Comparison of ENCODE assay signal across 9 cellular contexts in genomic region chr5:33300209-33300742, GRCh38.
DNase-seq lines count a peak whose midpoint lies in the region; ATAC-seq lines count a peak whose summit lies in the region.
"Had no signal": no experiment of that assay in that cellular context is flagged by ENCODE, and none has a peak within 500 bp of the region (broad histone marks: within the 10 kb centered on the region; RNA-seq: fewer than 3 reads in every experiment).

No MANE protein-coding gene starts in this region.

- H3K27ac ChIP-seq in ACC112 (ENCODE audit: low read depth, low read length): peak overlapping the region; percentile 76
- H3K27ac ChIP-seq in rectal smooth muscle tissue (ENCODE audit: low read depth, low read length): peak overlapping the region; percentile 74

- H3K27ac Mint-ChIP-seq in effector memory CD8-positive, alpha-beta T cell: no peak overlapping the region
- no peak overlapping the region for H3K27ac Mint-ChIP-seq in activated CD4-positive, alpha-beta T cell treated with anti-CD3 and anti-CD28 coated beads, Interleukin-2, amount 10 ng/mL, durations not matched to agents 7 days and 5 days
- H3K27ac Mint-ChIP-seq: naive thymus-derived CD8-positive, alpha-beta T cell had no signal

- POLR2A ChIA-PET in activated CD4-positive, alpha-beta T cell treated with anti-CD3 and anti-CD28 coated beads, Interleukin-2, amount 10 ng/mL, durations not matched to agents 7 days and 5 days (lab: Charles Lee): no interaction called here

- H3K4me3 Mint-ChIP-seq in effector memory CD8-positive, alpha-beta T cell: no peak overlapping the region
- H3K4me3 Mint-ChIP-seq in activated CD4-positive, alpha-beta T cell treated with anti-CD3 and anti-CD28 coated beads, Interleukin-2, amount 10 ng/mL, durations not matched to agents 7 days and 5 days: no peak overlapping the region
- H3K4me3 Mint-ChIP-seq: naive thymus-derived CD8-positive, alpha-beta T cell had no signal

- H3K79me2 ChIP-seq in ACC112 (ENCODE audit: control insufficient read depth, insufficient read depth, low read length, unreplicated experiment): no peaks in the 10 kb centered on the region

- H3K4me1 ChIP-seq in ACC112 (ENCODE audit: control insufficient read depth, insufficient read depth, low read length, unreplicated experiment) (peaks cover 20% of the 10 kb centered on the region), adipocyte (ENCODE audit: control insufficient read depth, insufficient read depth, low read length) (peaks cover 20% of the 10 kb centered on the region), rectal smooth muscle tissue (ENCODE audit: control insufficient read depth, insufficient read depth, low read length) (peaks cover 12% of the 10 kb centered on the region)

- CTCF ChIA-PET in activated CD4-positive, alpha-beta T cell treated with anti-CD3 and anti-CD28 coated beads, Interleukin-2, amount 10 ng/mL, durations not matched to agents 7 days and 5 days (lab: Charles Lee): no interaction called here

- ATAC-seq in GM19395 (IDR thresholded peaks at IDR 0.05; ENCODE audit: unreplicated experiment) (peak; percentile 92), HG03342 (IDR thresholded peaks at IDR 0.05; ENCODE audit: unreplicated experiment) (peak; percentile 75)
- no peak for ATAC-seq in effector memory CD8-positive, alpha-beta T cell (replicated peaks)
- ATAC-seq: naive thymus-derived CD8-positive, alpha-beta T cell had no signal

- H2AFZ ChIP-seq in ACC112 (ENCODE audit: low read length, unreplicated experiment): peak overlapping the region; percentile 77

- H3K9me3 ChIP-seq in adipocyte (ENCODE audit: control insufficient read depth, low read length): peaks cover 4% of the 10 kb centered on the region

- H3K36me3 Mint-ChIP-seq in effector memory CD8-positive, alpha-beta T cell (ENCODE audit: insufficient read depth): no peaks in the 10 kb centered on the region
- no peaks in the 10 kb centered on the region for H3K36me3 Mint-ChIP-seq in activated CD4-positive, alpha-beta T cell treated with anti-CD3 and anti-CD28 coated beads, Interleukin-2, amount 10 ng/mL, durations not matched to agents 7 days and 5 days (ENCODE audit: low read depth)
- H3K36me3 Mint-ChIP-seq: naive thymus-derived CD8-positive, alpha-beta T cell had no signal

- H3K9ac ChIP-seq in adipocyte (ENCODE audit: low read length) (peak overlapping the region; percentile 67), rectal smooth muscle tissue (ENCODE audit: low read length) (no peak overlapping the region)

- H3K27me3 Mint-ChIP-seq in effector memory CD8-positive, alpha-beta T cell: no peaks in the 10 kb centered on the region
- H3K27me3 Mint-ChIP-seq in activated CD4-positive, alpha-beta T cell treated with anti-CD3 and anti-CD28 coated beads, Interleukin-2, amount 10 ng/mL, durations not matched to agents 7 days and 5 days: no peaks in the 10 kb centered on the region

- H3K36me3 ChIP-seq in ACC112 (ENCODE audit: insufficient read depth, low read length) (no peaks in the 10 kb centered on the region), adipocyte (ENCODE audit: control insufficient read depth, insufficient read depth, low read length, severe bottlenecking) (no peaks in the 10 kb centered on the region), rectal smooth muscle tissue (ENCODE audit: control insufficient read depth, insufficient read depth, low read length) (no peaks in the 10 kb centered on the region)

- no peaks in the 10 kb centered on the region for H3K27me3 ChIP-seq in ACC112 (ENCODE audit: insufficient read depth, low read length)
- H3K27me3 ChIP-seq in adipocyte (replicated peaks; ENCODE audit: control insufficient read depth, insufficient read depth, low read length): no peaks in the 10 kb centered on the region
- H3K27me3 ChIP-seq in rectal smooth muscle tissue (ENCODE audit: control insufficient read depth, insufficient read depth, low read length): no peaks in the 10 kb centered on the region

- H3K4me3 ChIP-seq in ACC112 (ENCODE audit: low read depth, low read length) (peak overlapping the region; percentile 37), adipocyte (ENCODE audit: low read length) (no peak overlapping the region), rectal smooth muscle tissue (ENCODE audit: low read length) (no peak overlapping the region)

- no peaks in the 10 kb centered on the region for H3K9me3 Mint-ChIP-seq in effector memory CD8-positive, alpha-beta T cell
- H3K9me3 Mint-ChIP-seq in activated CD4-positive, alpha-beta T cell treated with anti-CD3 and anti-CD28 coated beads, Interleukin-2, amount 10 ng/mL, durations not matched to agents 7 days and 5 days: no peaks in the 10 kb centered on the region

- no peaks in the 10 kb centered on the region for H3K4me1 Mint-ChIP-seq in effector memory CD8-positive, alpha-beta T cell (ENCODE audit: low read depth in 2 of 2)
- no peaks in the 10 kb centered on the region for H3K4me1 Mint-ChIP-seq in activated CD4-positive, alpha-beta T cell treated with anti-CD3 and anti-CD28 coated beads, Interleukin-2, amount 10 ng/mL, durations not matched to agents 7 days and 5 days

- DNase-seq in adipocyte (ENCODE audit: low read depth): peak; percentile 30
- DNase-seq in stimulated activated CD8-positive, alpha-beta memory T cell treated with anti-CD3 and anti-CD28 coated beads, Interleukin-4, amount 100 ng/mL, for 48 hours: no peak
- DNase-seq in effector memory CD8-positive, alpha-beta T cell: no peak
- no peak for DNase-seq in activated CD4-positive, alpha-beta T cell treated with anti-CD3 and anti-CD28 coated beads, Interleukin-2, amount 10 ng/mL, durations not matched to agents 7 days and 5 days
